Comparison of ENCODE assay signal across 1 cellular context in the genomic region with DNA sequence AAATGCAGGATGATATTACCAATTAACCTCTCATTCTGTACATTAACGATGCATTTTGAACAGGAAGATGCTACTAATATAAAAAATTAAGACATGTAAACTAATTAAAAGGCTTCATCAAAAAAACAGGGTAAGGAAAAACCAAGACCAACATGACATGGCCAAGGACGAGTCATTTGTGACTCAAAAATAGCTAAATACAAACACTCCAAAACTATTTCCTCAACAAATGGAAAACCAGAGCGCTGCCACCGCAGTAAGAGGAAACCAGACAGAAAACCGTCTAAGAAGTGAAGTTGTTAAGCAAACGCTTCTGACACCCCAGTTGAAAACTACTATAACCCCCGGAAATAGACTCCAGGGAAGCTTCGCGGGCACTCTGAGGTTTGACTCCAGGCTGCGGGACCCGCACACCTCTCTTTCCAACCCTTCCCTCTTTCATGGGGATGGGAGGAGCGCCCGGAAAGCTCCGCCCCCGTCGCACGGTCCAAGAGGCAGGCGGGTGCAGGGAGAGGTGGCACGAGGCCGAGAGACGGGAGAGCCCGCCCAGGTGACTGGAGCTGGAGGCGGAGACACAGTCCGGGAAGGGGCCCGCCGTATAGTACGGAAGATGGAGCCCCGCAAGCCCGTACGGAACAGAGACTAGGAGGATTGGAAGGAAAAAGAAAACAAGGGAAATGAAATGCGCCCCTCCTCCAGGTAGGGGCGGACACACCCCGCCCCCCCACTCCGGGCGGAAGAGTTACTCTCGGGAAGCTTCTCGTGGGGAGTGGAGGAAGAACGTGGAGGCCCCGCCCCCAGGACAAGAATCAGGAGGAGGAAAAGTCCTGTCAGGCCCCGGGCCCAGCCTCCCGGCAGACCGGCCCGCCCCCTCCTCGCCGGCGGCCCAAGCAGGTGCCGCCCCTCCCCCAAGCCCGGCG.
TF ChIP-seq lines count a peak whose summit lies in the region.

No MANE protein-coding gene starts in this region.

TF ChIP-seq in HepG2, 621 proteins besides CTCF, POLR2A, EP300 and RAD21 (continued from another document and continues in another):
- TF ChIP-seq PLSCR1 (CRISPR knock-in tag; IDR thresholded peaks at IDR 0.05; ENCODE audit: borderline replicate concordance) = no peak
- TF ChIP-seq ZNF878 (CRISPR knock-in tag; IDR thresholded peaks at IDR 0.05) = no peak
- TF ChIP-seq PBX3 (CRISPR knock-in tag; IDR thresholded peaks at IDR 0.05; ENCODE audit: borderline replicate concordance) = no peak
- TF ChIP-seq NR2F2 (IDR thresholded peaks at IDR 0.05; ENCODE audit: borderline replicate concordance, low read depth) = no peak; the same call in 1 of the 2 replicates
- TF ChIP-seq ZNF335 (CRISPR knock-in tag; IDR thresholded peaks at IDR 0.05) = peak; percentile 57; the same call in 1 of the 2 replicates
- TF ChIP-seq LBX2 (CRISPR knock-in tag; IDR thresholded peaks at IDR 0.05; ENCODE audit: borderline replicate concordance) = 0 out of 2 replicates have a peak, but pooled peaks have one; percentile 32
- TF ChIP-seq, protein P1, sequence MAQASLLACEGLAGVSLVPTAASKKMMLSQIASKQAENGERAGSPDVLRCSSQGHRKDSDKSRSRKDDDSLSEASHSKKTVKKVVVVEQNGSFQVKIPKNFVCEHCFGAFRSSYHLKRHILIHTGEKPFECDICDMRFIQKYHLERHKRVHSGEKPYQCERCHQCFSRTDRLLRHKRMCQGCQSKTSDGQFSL (CRISPR knock-in tag; IDR thresholded peaks at IDR 0.05) = peak; percentile 96
- TF ChIP-seq ZNF589 (CRISPR knock-in tag; conservative IDR thresholded peaks at IDR 0.05) = peak; percentile 70; the same call in 1 of the 2 replicates
- TF ChIP-seq, protein P2, sequence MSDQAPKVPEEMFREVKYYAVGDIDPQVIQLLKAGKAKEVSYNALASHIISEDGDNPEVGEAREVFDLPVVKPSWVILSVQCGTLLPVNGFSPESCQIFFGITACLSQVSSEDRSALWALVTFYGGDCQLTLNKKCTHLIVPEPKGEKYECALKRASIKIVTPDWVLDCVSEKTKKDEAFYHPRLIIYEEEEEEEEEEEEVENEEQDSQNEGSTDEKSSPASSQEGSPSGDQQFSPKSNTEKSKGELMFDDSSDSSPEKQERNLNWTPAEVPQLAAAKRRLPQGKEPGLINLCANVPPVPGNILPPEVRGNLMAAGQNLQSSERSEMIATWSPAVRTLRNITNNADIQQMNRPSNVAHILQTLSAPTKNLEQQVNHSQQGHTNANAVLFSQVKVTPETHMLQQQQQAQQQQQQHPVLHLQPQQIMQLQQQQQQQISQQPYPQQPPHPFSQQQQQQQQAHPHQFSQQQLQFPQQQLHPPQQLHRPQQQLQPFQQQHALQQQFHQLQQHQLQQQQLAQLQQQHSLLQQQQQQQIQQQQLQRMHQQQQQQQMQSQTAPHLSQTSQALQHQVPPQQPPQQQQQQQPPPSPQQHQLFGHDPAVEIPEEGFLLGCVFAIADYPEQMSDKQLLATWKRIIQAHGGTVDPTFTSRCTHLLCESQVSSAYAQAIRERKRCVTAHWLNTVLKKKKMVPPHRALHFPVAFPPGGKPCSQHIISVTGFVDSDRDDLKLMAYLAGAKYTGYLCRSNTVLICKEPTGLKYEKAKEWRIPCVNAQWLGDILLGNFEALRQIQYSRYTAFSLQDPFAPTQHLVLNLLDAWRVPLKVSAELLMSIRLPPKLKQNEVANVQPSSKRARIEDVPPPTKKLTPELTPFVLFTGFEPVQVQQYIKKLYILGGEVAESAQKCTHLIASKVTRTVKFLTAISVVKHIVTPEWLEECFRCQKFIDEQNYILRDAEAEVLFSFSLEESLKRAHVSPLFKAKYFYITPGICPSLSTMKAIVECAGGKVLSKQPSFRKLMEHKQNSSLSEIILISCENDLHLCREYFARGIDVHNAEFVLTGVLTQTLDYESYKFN (CRISPR knock-in tag; conservative IDR thresholded peaks at IDR 0.05) = 0 out of 2 replicates have a peak, but pooled peaks have one; percentile 6
- TF ChIP-seq, protein P3, sequence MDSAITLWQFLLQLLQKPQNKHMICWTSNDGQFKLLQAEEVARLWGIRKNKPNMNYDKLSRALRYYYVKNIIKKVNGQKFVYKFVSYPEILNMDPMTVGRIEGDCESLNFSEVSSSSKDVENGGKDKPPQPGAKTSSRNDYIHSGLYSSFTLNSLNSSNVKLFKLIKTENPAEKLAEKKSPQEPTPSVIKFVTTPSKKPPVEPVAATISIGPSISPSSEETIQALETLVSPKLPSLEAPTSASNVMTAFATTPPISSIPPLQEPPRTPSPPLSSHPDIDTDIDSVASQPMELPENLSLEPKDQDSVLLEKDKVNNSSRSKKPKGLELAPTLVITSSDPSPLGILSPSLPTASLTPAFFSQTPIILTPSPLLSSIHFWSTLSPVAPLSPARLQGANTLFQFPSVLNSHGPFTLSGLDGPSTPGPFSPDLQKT (CRISPR knock-in tag; IDR thresholded peaks at IDR 0.05; ENCODE audit: borderline replicate concordance) = no peak
- TF ChIP-seq GTF3A (CRISPR knock-in tag; conservative IDR thresholded peaks at IDR 0.05) = no peak
- TF ChIP-seq KMT2A (CRISPR knock-in tag; IDR thresholded peaks at IDR 0.05) = 0 out of 2 replicates have a peak, but pooled peaks have one; percentile 42
- TF ChIP-seq ZBTB7A (CRISPR knock-in tag; IDR thresholded peaks at IDR 0.05) = 0 out of 2 replicates have a peak, but pooled peaks have one; percentile 32
- TF ChIP-seq TOE1 (CRISPR knock-in tag; IDR thresholded peaks at IDR 0.05) = no peak
- TF ChIP-seq CBX2 (IDR thresholded peaks at IDR 0.05; ENCODE audit: low read depth, low read length) = no peak
- no peak for TF ChIP-seq CBX2 (CRISPR knock-in tag; IDR thresholded peaks at IDR 0.05; ENCODE audit: low read depth)
- TF ChIP-seq ZNF317 (CRISPR knock-in tag; IDR thresholded peaks at IDR 0.05) = no peak
- TF ChIP-seq, protein P4, sequence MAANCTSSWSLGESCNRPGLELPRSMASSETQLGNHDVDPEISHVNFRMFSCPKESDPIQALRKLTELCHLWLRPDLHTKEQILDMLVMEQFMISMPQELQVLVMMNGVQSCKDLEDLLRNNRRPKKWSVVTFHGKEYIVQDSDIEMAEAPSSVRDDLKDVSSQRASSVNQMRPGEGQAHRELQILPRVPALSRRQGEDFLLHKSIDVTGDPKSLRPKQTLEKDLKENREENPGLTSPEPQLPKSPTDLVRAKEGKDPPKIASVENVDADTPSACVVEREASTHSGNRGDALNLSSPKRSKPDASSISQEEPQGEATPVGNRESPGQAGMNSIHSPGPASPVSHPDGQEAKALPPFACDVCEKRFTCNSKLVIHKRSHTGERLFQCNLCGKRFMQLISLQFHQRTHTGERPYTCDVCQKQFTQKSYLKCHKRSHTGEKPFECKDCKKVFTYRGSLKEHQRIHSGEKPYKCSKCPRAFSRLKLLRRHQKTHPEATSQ (CRISPR knock-in tag; IDR thresholded peaks at IDR 0.05; ENCODE audit: borderline replicate concordance) = no peak
- no peak for TF ChIP-seq TAF15 (IDR thresholded peaks at IDR 0.05; ENCODE audit: low read depth, low read length, poor library complexity, severe bottlenecking)
- no peak for TF ChIP-seq FOXJ3 (CRISPR knock-in tag; IDR thresholded peaks at IDR 0.05; ENCODE audit: borderline replicate concordance)
- TF ChIP-seq RNF219 (CRISPR knock-in tag; IDR thresholded peaks at IDR 0.05) = no peak
- peak; percentile 77 for TF ChIP-seq CREB3 (CRISPR knock-in tag; IDR thresholded peaks at IDR 0.05)
- TF ChIP-seq POLR2AphosphoS2 (IDR thresholded peaks at IDR 0.05; ENCODE audit: low read depth, low read length) = no peak
- no peak; the same call in 1 of the 2 replicates for TF ChIP-seq KDM5A (IDR thresholded peaks at IDR 0.05; ENCODE audit: borderline replicate concordance, low read length)
- 0 out of 2 replicates have a peak, but pooled peaks have one; percentile 38 for TF ChIP-seq ZSCAN20 (CRISPR knock-in tag; IDR thresholded peaks at IDR 0.05; ENCODE audit: borderline replicate concordance)
- peak; percentile 73 for TF ChIP-seq JARID2 (CRISPR knock-in tag; IDR thresholded peaks at IDR 0.05; ENCODE audit: insufficient replicate concordance)
- TF ChIP-seq, protein P5, sequence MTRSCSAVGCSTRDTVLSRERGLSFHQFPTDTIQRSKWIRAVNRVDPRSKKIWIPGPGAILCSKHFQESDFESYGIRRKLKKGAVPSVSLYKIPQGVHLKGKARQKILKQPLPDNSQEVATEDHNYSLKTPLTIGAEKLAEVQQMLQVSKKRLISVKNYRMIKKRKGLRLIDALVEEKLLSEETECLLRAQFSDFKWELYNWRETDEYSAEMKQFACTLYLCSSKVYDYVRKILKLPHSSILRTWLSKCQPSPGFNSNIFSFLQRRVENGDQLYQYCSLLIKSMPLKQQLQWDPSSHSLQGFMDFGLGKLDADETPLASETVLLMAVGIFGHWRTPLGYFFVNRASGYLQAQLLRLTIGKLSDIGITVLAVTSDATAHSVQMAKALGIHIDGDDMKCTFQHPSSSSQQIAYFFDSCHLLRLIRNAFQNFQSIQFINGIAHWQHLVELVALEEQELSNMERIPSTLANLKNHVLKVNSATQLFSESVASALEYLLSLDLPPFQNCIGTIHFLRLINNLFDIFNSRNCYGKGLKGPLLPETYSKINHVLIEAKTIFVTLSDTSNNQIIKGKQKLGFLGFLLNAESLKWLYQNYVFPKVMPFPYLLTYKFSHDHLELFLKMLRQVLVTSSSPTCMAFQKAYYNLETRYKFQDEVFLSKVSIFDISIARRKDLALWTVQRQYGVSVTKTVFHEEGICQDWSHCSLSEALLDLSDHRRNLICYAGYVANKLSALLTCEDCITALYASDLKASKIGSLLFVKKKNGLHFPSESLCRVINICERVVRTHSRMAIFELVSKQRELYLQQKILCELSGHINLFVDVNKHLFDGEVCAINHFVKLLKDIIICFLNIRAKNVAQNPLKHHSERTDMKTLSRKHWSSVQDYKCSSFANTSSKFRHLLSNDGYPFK (CRISPR knock-in tag; IDR thresholded peaks at IDR 0.05; ENCODE audit: borderline replicate concordance) = no peak; the same call in 1 of the 2 replicates
- no peak for TF ChIP-seq ZNF563 (CRISPR knock-in tag; IDR thresholded peaks at IDR 0.05)
- TF ChIP-seq NR2F1 (CRISPR knock-in tag; IDR thresholded peaks at IDR 0.05) = no peak
- peak; percentile 27; the same call in 1 of the 2 replicates for TF ChIP-seq RXRB (CRISPR knock-in tag; IDR thresholded peaks at IDR 0.05; ENCODE audit: borderline replicate concordance)
- TF ChIP-seq RXRA (CRISPR knock-in tag; IDR thresholded peaks at IDR 0.05) = peak; percentile 51; the same call in 1 of the 2 replicates
- TF ChIP-seq, protein P6, sequence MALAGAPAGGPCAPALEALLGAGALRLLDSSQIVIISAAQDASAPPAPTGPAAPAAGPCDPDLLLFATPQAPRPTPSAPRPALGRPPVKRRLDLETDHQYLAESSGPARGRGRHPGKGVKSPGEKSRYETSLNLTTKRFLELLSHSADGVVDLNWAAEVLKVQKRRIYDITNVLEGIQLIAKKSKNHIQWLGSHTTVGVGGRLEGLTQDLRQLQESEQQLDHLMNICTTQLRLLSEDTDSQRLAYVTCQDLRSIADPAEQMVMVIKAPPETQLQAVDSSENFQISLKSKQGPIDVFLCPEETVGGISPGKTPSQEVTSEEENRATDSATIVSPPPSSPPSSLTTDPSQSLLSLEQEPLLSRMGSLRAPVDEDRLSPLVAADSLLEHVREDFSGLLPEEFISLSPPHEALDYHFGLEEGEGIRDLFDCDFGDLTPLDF (CRISPR knock-in tag; IDR thresholded peaks at IDR 0.05) = no peak; the same call in 1 of the 2 replicates
